In genomic region chr17:9389116-9389515, GRCh38 we compare ENCODE assay signal across 8 cellular contexts.
DNase-seq lines count a peak whose midpoint lies in the region; ATAC-seq and TF ChIP-seq lines count a peak whose summit lies in the region.

No MANE protein-coding gene starts in this region.

- H3K9me2 ChIP-seq in hepatocyte (replicated peaks; ENCODE audit: insufficient read depth) = no peaks in the 10 kb centered on the region

- peak; percentile 68 for ATAC-seq in GM21528 (IDR thresholded peaks at IDR 0.05; ENCODE audit: low FRiP score, unreplicated experiment)

- DNase-seq in GM04503 (ENCODE audit: low read depth) (peak; percentile 57), NCI-H2196 (lab: John Stamatoyannopoulos, UW; ENCODE audit: unreplicated experiment) (peak; percentile 14), hepatocyte (ENCODE audit: low spot score) (peak; percentile 47), KBM-7 (no peak), AML-193 (lab: John Stamatoyannopoulos, UW) (no peak), retina (no peak), thyroid gland (no peak)

- H3K27ac ChIP-seq in hepatocyte (peak overlapping the region; percentile 45), thyroid gland (no peak overlapping the region)

- TF ChIP-seq POLR2A in thyroid gland (IDR thresholded peaks at IDR 0.05) = no peak

- no peak overlapping the region for H3K4me2 ChIP-seq in hepatocyte

- TF ChIP-seq CTCF in hepatocyte (IDR thresholded peaks at IDR 0.05; ENCODE audit: poor library complexity) (no peak), thyroid gland (IDR thresholded peaks at IDR 0.05) (no peak)

- no peaks in the 10 kb centered on the region for H3K79me2 ChIP-seq in hepatocyte

- no peak overlapping the region for H3K4me3 ChIP-seq in hepatocyte
- H3K4me3 ChIP-seq in thyroid gland (replicated peaks in 1 of 3) = no peak overlapping the region

- no peaks in the 10 kb centered on the region for H4K20me1 ChIP-seq in hepatocyte (ENCODE audit: insufficient read depth, poor library complexity, severe bottlenecking)

- no peak overlapping the region for H2AFZ ChIP-seq in hepatocyte

- H3K36me3 ChIP-seq in hepatocyte (replicated peaks; ENCODE audit: insufficient read depth, low read depth) = no peaks in the 10 kb centered on the region
- no peaks in the 10 kb centered on the region for H3K36me3 ChIP-seq in thyroid gland

- in situ Hi-C loops in KBM-7 (cut with MboI; ENCODE audit: low pct_unique_long_range_greater_than_20kb, low sequenced_read_pairs) = no loop called here

- no peaks in the 10 kb centered on the region for H3K4me1 ChIP-seq in hepatocyte (ENCODE audit: insufficient read depth)
- H3K4me1 ChIP-seq in thyroid gland = no peaks in the 10 kb centered on the region

- intact Hi-C loops in thyroid gland (cut with DNase I) = no loop called here

- H3K9me3 ChIP-seq in hepatocyte (ENCODE audit: low read depth) (peaks cover 4% of the 10 kb centered on the region), thyroid gland (no peaks in the 10 kb centered on the region)

- no peaks in the 10 kb centered on the region for H3K27me3 ChIP-seq in hepatocyte
- no peaks in the 10 kb centered on the region for H3K27me3 ChIP-seq in thyroid gland

- WGBS in hepatocyte (ENCODE audit: low lambda C conversion rate, missing lambda C conversion rate) = 70% methylated on average over 3 of the region's 3 CpGs
- 96% methylated on average over 3 of the region's 3 CpGs for WGBS in thyroid gland, 2 donors

Comparison
In these comparisons a context has a peak if more than half of its experiments do, and no peak if none do; other contexts are left out.
1. DNase-seq: peak in GM04503 (single experiment), NCI-H2196 (single experiment) and hepatocyte (single experiment); none in KBM-7 (single experiment), AML-193 (0 of 2), retina (single experiment) and thyroid gland (0 of 2).